Comparison of ENCODE assay signal across 26 cellular contexts in genomic region chr2:40316631-40317030, GRCh38.
"Had no signal": no experiment of that assay in that cellular context is flagged by ENCODE, and none has a peak within 500 bp of the region (broad histone marks: within the 10 kb centered on the region; RNA-seq: fewer than 3 reads in every experiment).

No MANE protein-coding gene starts in this region.

- H3K27me3 ChIP-seq: neural progenitor cell, stomach, transverse colon, vagina had no signal

- H3K27me3 Mint-ChIP-seq: activated CD8-positive, alpha-beta memory T cell treated with anti-CD3 and anti-CD28 coated beads, Interleukin-2, amount 10 ng/mL, durations not matched to agents 7 days and 5 days; activated CD8-positive, alpha-beta T cell treated with anti-CD3 and anti-CD28 coated beads for 36 hours; activated naive CD4-positive, alpha-beta T cell treated with anti-CD3 and anti-CD28 coated beads, Interleukin-2, amount 10 ng/mL, durations not matched to agents 7 days and 5 days; brain; dendritic cell treated with granulocyte-macrophage colony-stimulating factor and Interleukin-4, amounts not matched to agents 40 ng/mL and 50 ng/mL, for 4 days; naive B cell had no signal

- H3K4me1 Mint-ChIP-seq: activated CD4-positive, alpha-beta T cell treated with anti-CD3 and anti-CD28 coated beads, Interleukin-2, amount 10 ng/mL, durations not matched to agents 7 days and 5 days; activated CD8-positive, alpha-beta memory T cell treated with anti-CD3 and anti-CD28 coated beads, Interleukin-2, amount 10 ng/mL, durations not matched to agents 7 days and 5 days; activated naive CD4-positive, alpha-beta T cell treated with anti-CD3 and anti-CD28 coated beads, Interleukin-2, amount 10 ng/mL, durations not matched to agents 7 days and 5 days; naive B cell; stimulated activated effector memory CD8-positive, alpha-beta T cell treated with anti-CD3 and anti-CD28 coated beads, Interleukin-12 subunit alpha, Interleukin-12 subunit beta, amount 100 ng/mL, for 72 hours; T-cell had no signal

- H3K27ac Mint-ChIP-seq: activated CD4-positive, alpha-beta T cell treated with anti-CD3 and anti-CD28 coated beads, Interleukin-2, amount 10 ng/mL, durations not matched to agents 7 days and 5 days; activated CD8-positive, alpha-beta memory T cell treated with anti-CD3 and anti-CD28 coated beads, Interleukin-2, amount 10 ng/mL, durations not matched to agents 7 days and 5 days; activated CD8-positive, alpha-beta T cell treated with anti-CD3 and anti-CD28 coated beads for 36 hours; activated naive CD4-positive, alpha-beta T cell treated with anti-CD3 and anti-CD28 coated beads, Interleukin-2, amount 10 ng/mL, durations not matched to agents 7 days and 5 days; dendritic cell treated with granulocyte-macrophage colony-stimulating factor and Interleukin-4, amounts not matched to agents 40 ng/mL and 50 ng/mL, for 4 days; naive B cell; neural progenitor cell; stimulated activated effector memory CD8-positive, alpha-beta T cell treated with anti-CD3 and anti-CD28 coated beads, Interleukin-12 subunit alpha, Interleukin-12 subunit beta, amount 100 ng/mL, for 72 hours; T-cell; T-helper 2 cell treated with Interferon-gamma antibody and Interleukin-4, amounts not matched to agents 5 μg/mL and 100 μg/mL, for 36 hours had no signal

- H3K27ac ChIP-seq: neural progenitor cell, prostate gland, stomach, vagina, VCaP had no signal

- H2AFZ ChIP-seq: neural progenitor cell had no signal

- H3K9ac ChIP-seq: neural progenitor cell had no signal

- ATAC-seq: activated CD4-positive, CD25-positive, alpha-beta regulatory T cell treated with anti-CD3 and anti-CD28 coated beads, Interleukin-2, amount 50 U/mL, for 24 hours; activated CD8-positive, alpha-beta memory T cell treated with anti-CD3 and anti-CD28 coated beads, Interleukin-2, amount 10 ng/mL, durations not matched to agents 7 days and 5 days; activated CD8-positive, alpha-beta T cell treated with anti-CD3 and anti-CD28 coated beads for 36 hours; mucosa of descending colon; stimulated activated effector memory CD8-positive, alpha-beta T cell treated with anti-CD3 and anti-CD28 coated beads, Interleukin-12 subunit alpha, Interleukin-12 subunit beta, amount 100 ng/mL, for 72 hours; T-cell had no signal

- H3K9me3 Mint-ChIP-seq: activated naive CD4-positive, alpha-beta T cell treated with anti-CD3 and anti-CD28 coated beads, Interleukin-2, amount 10 ng/mL, durations not matched to agents 7 days and 5 days; stimulated activated effector memory CD8-positive, alpha-beta T cell treated with anti-CD3 and anti-CD28 coated beads, Interleukin-12 subunit alpha, Interleukin-12 subunit beta, amount 100 ng/mL, for 72 hours had no signal

- H3K4me1 ChIP-seq: prostate gland, transverse colon, vagina had no signal

- H3K9me3 ChIP-seq: prostate gland, vagina had no signal

- H3K36me3 Mint-ChIP-seq: activated CD8-positive, alpha-beta memory T cell treated with anti-CD3 and anti-CD28 coated beads, Interleukin-2, amount 10 ng/mL, durations not matched to agents 7 days and 5 days; activated naive CD4-positive, alpha-beta T cell treated with anti-CD3 and anti-CD28 coated beads, Interleukin-2, amount 10 ng/mL, durations not matched to agents 7 days and 5 days; naive B cell; neural progenitor cell; stimulated activated effector memory CD8-positive, alpha-beta T cell treated with anti-CD3 and anti-CD28 coated beads, Interleukin-12 subunit alpha, Interleukin-12 subunit beta, amount 100 ng/mL, for 72 hours; T-cell had no signal

- H3K36me3 ChIP-seq: prostate gland, stomach, transverse colon, vagina had no signal

- H3K4me3 ChIP-seq: mucosa of descending colon, neural progenitor cell, prostate gland, stomach, transverse colon, vagina had no signal

- H3K4me2 ChIP-seq: neural progenitor cell had no signal

- DNase-seq: activated CD4-positive, alpha-beta T cell treated with anti-CD3 and anti-CD28 coated beads, Interleukin-2, amount 10 ng/mL, durations not matched to agents 7 days and 5 days; activated CD8-positive, alpha-beta memory T cell treated with anti-CD3 and anti-CD28 coated beads, Interleukin-2, amount 10 ng/mL, durations not matched to agents 7 days and 5 days; activated CD8-positive, alpha-beta T cell treated with anti-CD3 and anti-CD28 coated beads for 36 hours; activated effector memory CD4-positive, alpha-beta T cell treated with anti-CD3 and anti-CD28 coated beads, Interleukin-2, amount 50 U/mL, for 16 hours; activated naive CD4-positive, alpha-beta T cell treated with anti-CD3 and anti-CD28 coated beads, Interleukin-2, amount 10 ng/mL, durations not matched to agents 7 days and 5 days; activated T-cell treated with anti-CD3 and anti-CD28 coated beads for 4 hours; aorta; effector CD4-positive, alpha-beta T cell; erythroblast; hypothalamus; mesenchymal stem cell; mucosa of descending colon; naive B cell; stimulated activated CD4-positive, alpha-beta T cell treated with anti-CD3 and anti-CD28 coated beads, Interleukin-12 subunit alpha, Interleukin-12 subunit beta, amount 100 ng/mL, for 4 hours; stomach; T-cell; transverse colon had no signal

- H3K4me3 Mint-ChIP-seq: activated CD4-positive, alpha-beta T cell treated with anti-CD3 and anti-CD28 coated beads, Interleukin-2, amount 10 ng/mL, durations not matched to agents 7 days and 5 days; activated CD8-positive, alpha-beta memory T cell treated with anti-CD3 and anti-CD28 coated beads, Interleukin-2, amount 10 ng/mL, durations not matched to agents 7 days and 5 days; activated CD8-positive, alpha-beta T cell treated with anti-CD3 and anti-CD28 coated beads for 36 hours; activated naive CD4-positive, alpha-beta T cell treated with anti-CD3 and anti-CD28 coated beads, Interleukin-2, amount 10 ng/mL, durations not matched to agents 7 days and 5 days; brain; dendritic cell treated with granulocyte-macrophage colony-stimulating factor and Interleukin-4, amounts not matched to agents 40 ng/mL and 50 ng/mL, for 4 days; naive B cell; neural progenitor cell; stimulated activated effector memory CD8-positive, alpha-beta T cell treated with anti-CD3 and anti-CD28 coated beads, Interleukin-12 subunit alpha, Interleukin-12 subunit beta, amount 100 ng/mL, for 72 hours; T-cell; T-helper 2 cell treated with Interferon-gamma antibody and Interleukin-4, amounts not matched to agents 5 μg/mL and 100 μg/mL, for 36 hours had no signal
